In genomic region chr3:101501783-101502182, GRCh38 we compare ENCODE assay signal across 24 cellular contexts. TPM values are rescaled to one million over a fixed set of nuclear protein-coding genes. Genes with fewer than 3 reads are reported as not detected.
A peak's percentile ranks its signal among the peaks of the same experiment; 100 is the strongest.
DNase-seq lines count a peak whose midpoint lies in the region; ATAC-seq lines count a peak whose summit lies in the region.
"Had no signal": no experiment of that assay in that cellular context is flagged by ENCODE, and none has a peak within 500 bp of the region (broad histone marks: within the 10 kb centered on the region; RNA-seq: fewer than 3 reads in every experiment).

No MANE protein-coding gene starts in this region.

- CTCF ChIA-PET in activated CD4-positive, alpha-beta T cell treated with anti-CD3 and anti-CD28 coated beads for 36 hours (lab: Charles Lee): no interaction called here

- no peaks in the 10 kb centered on the region for H3K9me3 Mint-ChIP-seq in activated CD4-positive, alpha-beta T cell treated with anti-CD3 and anti-CD28 coated beads for 36 hours (ENCODE audit: low read depth)
- H3K9me3 Mint-ChIP-seq in CD4-positive, CD25-positive, alpha-beta regulatory T cell: no peaks in the 10 kb centered on the region
- no peaks in the 10 kb centered on the region for H3K9me3 Mint-ChIP-seq in activated naive CD8-positive, alpha-beta T cell (ENCODE audit: low read depth)

- peaks cover 27% of the 10 kb centered on the region for H3K4me1 Mint-ChIP-seq in activated CD4-positive, alpha-beta T cell treated with anti-CD3 and anti-CD28 coated beads for 36 hours
- peaks cover 38 to 64% (median 55%) of the 10 kb centered on the region in 4 donors for H3K4me1 Mint-ChIP-seq in CD4-positive, CD25-positive, alpha-beta regulatory T cell
- peaks cover 47% of the 10 kb centered on the region for H3K4me1 Mint-ChIP-seq in activated naive CD8-positive, alpha-beta T cell (ENCODE audit: low read depth)

- H3K27ac ChIP-seq in CD4-positive, CD25-positive, alpha-beta regulatory T cell (ENCODE audit: insufficient read depth, low read length, poor library complexity, severe bottlenecking): no peak overlapping the region

- peaks cover 20% of the 10 kb centered on the region for H3K36me3 Mint-ChIP-seq in activated CD4-positive, alpha-beta T cell treated with anti-CD3 and anti-CD28 coated beads for 36 hours (ENCODE audit: low read depth)
- H3K36me3 Mint-ChIP-seq in CD4-positive, CD25-positive, alpha-beta regulatory T cell: peaks cover 35% of the 10 kb centered on the region
- H3K36me3 Mint-ChIP-seq in activated naive CD8-positive, alpha-beta T cell: peaks cover 18% of the 10 kb centered on the region

- no peaks in the 10 kb centered on the region for H3K27me3 ChIP-seq in CD4-positive, CD25-positive, alpha-beta regulatory T cell (ENCODE audit: control insufficient read depth, insufficient read depth, low read length)

- peaks cover 7% of the 10 kb centered on the region for H3K4me1 ChIP-seq in CD4-positive, CD25-positive, alpha-beta regulatory T cell (ENCODE audit: control insufficient read depth, insufficient read depth, low read length, poor library complexity, severe bottlenecking)
- H3K4me1 ChIP-seq: Caco-2 had no signal

- no peaks in the 10 kb centered on the region for H3K27me3 Mint-ChIP-seq in activated CD4-positive, alpha-beta T cell treated with anti-CD3 and anti-CD28 coated beads for 36 hours
- no peaks in the 10 kb centered on the region for H3K27me3 Mint-ChIP-seq in CD4-positive, CD25-positive, alpha-beta regulatory T cell
- H3K27me3 Mint-ChIP-seq in activated naive CD8-positive, alpha-beta T cell: no peaks in the 10 kb centered on the region

- H3K4me3 Mint-ChIP-seq in activated CD4-positive, alpha-beta T cell treated with anti-CD3 and anti-CD28 coated beads for 36 hours: no peak overlapping the region
- peak overlapping the region in 2 of 4 donors; percentile 14 to 39 for H3K4me3 Mint-ChIP-seq in CD4-positive, CD25-positive, alpha-beta regulatory T cell
- no peak overlapping the region for H3K4me3 Mint-ChIP-seq in activated naive CD8-positive, alpha-beta T cell

- peaks cover 26% of the 10 kb centered on the region for H3K36me3 ChIP-seq in CD4-positive, CD25-positive, alpha-beta regulatory T cell (ENCODE audit: control insufficient read depth, insufficient read depth, low read length)

- ATAC-seq in activated CD4-positive, alpha-beta T cell treated with anti-CD3 and anti-CD28 coated beads for 36 hours: peak; percentile 58
- no peak for ATAC-seq in CD4-positive, CD25-positive, alpha-beta regulatory T cell (ENCODE audit: low read depth in 2 of 2)
- peak; percentile 78 for ATAC-seq in stimulated activated naive CD8-positive, alpha-beta T cell treated with anti-CD3 and anti-CD28 coated beads, Interleukin-15, Interleukin-2, amounts not matched to agents 100 U/mL and 50 U/mL, for 24 hours
- ATAC-seq in GM18907 (IDR thresholded peaks at IDR 0.05; ENCODE audit: unreplicated experiment): no peak
- ATAC-seq: K562, PC-3 had no signal

- no peaks in the 10 kb centered on the region for H3K9me3 ChIP-seq in CD4-positive, CD25-positive, alpha-beta regulatory T cell (ENCODE audit: control insufficient read depth in 2 of 2, low read length in 2 of 2)
- H3K9me3 ChIP-seq: Caco-2, SK-N-SH had no signal

- intact Hi-C loops in activated CD4-positive, alpha-beta T cell treated with anti-CD3 and anti-CD28 coated beads for 36 hours (cut with DNase I, micrococcal nuclease): no loop called here

- no peak for DNase-seq in activated CD4-positive, alpha-beta T cell treated with anti-CD3 and anti-CD28 coated beads for 36 hours
- no peak for DNase-seq in activated CD4-positive, alpha-beta T cell treated with anti-CD3 and anti-CD28 coated beads for 4 hours
- DNase-seq in CD4-positive, CD25-positive, alpha-beta regulatory T cell: no peak
- no peak for DNase-seq in stimulated activated naive CD8-positive, alpha-beta T cell treated with anti-CD3 and anti-CD28 coated beads, Interleukin-15, Interleukin-2, amounts not matched to agents 100 U/mL and 50 U/mL, for 24 hours
- DNase-seq in NCI-H510A treated with DMSO at 0.1 percent for 48 hours (lab: John Stamatoyannopoulos, UW): no peak
- DNase-seq: 8988T, Caco-2, DMS 273 treated with DMSO at 0.1 percent for 48 hours, DMS79, GF-D8, Kasumi-1, MV-4-11, NCI-H1105, NCI-H1436 treated with DMSO at 0.1 percent for 48 hours, NCI-H187 treated with DMSO at 0.1 percent for 48 hours, NCI-H2171 treated with DMSO at 0.1 percent for 48 hours, NCI-H345, NCI-H524 treated with DMSO at 0.1 percent for 48 hours, NCI-H774, PC-3, SK-N-SH had no signal

- POLR2A ChIA-PET in activated CD4-positive, alpha-beta T cell treated with anti-CD3 and anti-CD28 coated beads for 36 hours (lab: Charles Lee): no interaction called here

- H3K4me3 ChIP-seq in CD4-positive, CD25-positive, alpha-beta regulatory T cell (ENCODE audit: low read depth, low read length): no peak overlapping the region
- H3K4me3 ChIP-seq: K562 had no signal

- H3K27ac Mint-ChIP-seq in activated CD4-positive, alpha-beta T cell treated with anti-CD3 and anti-CD28 coated beads for 36 hours: peak overlapping the region; percentile 55
- peak overlapping the region; percentile 71 to 82 (median 77) for H3K27ac Mint-ChIP-seq in CD4-positive, CD25-positive, alpha-beta regulatory T cell
- peak overlapping the region; percentile 58 for H3K27ac Mint-ChIP-seq in activated naive CD8-positive, alpha-beta T cell

RNA-seq across cellular contexts. Expression of gene SENP7, which starts 11.2 kb away (rescaled TPM):
- 10 to 100 TPM; 12.3 to 12.9 TPM for total RNA-seq in activated CD4-positive, alpha-beta T cell treated with anti-CD3 and anti-CD28 coated beads for 36 hours
- 49.9 TPM for total RNA-seq in CD4-positive, CD25-positive, alpha-beta regulatory T cell
- polyA plus RNA-seq in CD4-positive, CD25-positive, alpha-beta regulatory T cell: 10 to 100 TPM in 1 of 4 donors, 1 to 10 TPM in 3; 7.8 to 12.5 (median 9.6) TPM

RNA-seq across cellular contexts. Expression of gene TRMT10C, which starts 59.9 kb away (rescaled TPM):
- 10 to 100 TPM; 54.3 to 55.4 TPM for total RNA-seq in activated CD4-positive, alpha-beta T cell treated with anti-CD3 and anti-CD28 coated beads for 36 hours
- 29.4 TPM for total RNA-seq in CD4-positive, CD25-positive, alpha-beta regulatory T cell
- 10 to 100 TPM; 41.3 to 47.0 (median 43.4) TPM for polyA plus RNA-seq in CD4-positive, CD25-positive, alpha-beta regulatory T cell

Comparison
In these comparisons a context has a peak if more than half of its experiments do, and no peak if none do; other contexts are left out.
1. ATAC-seq: peak in activated CD4-positive, alpha-beta T cell treated with anti-CD3 and anti-CD28 coated beads for 36 hours (single experiment) and stimulated activated naive CD8-positive, alpha-beta T cell treated with anti-CD3 and anti-CD28 coated beads, Interleukin-15, Interleukin-2, amounts not matched to agents 100 U/mL and 50 U/mL, for 24 hours (single experiment); none in CD4-positive, CD25-positive, alpha-beta regulatory T cell (0 of 2) and GM18907 (single experiment).
2. Peak in every context shown above with its lines, with median percentiles within 50 percentile points of each other: H3K27ac Mint-ChIP-seq.